ENCODE assay signal across 9 cellular contexts in the genomic region with DNA sequence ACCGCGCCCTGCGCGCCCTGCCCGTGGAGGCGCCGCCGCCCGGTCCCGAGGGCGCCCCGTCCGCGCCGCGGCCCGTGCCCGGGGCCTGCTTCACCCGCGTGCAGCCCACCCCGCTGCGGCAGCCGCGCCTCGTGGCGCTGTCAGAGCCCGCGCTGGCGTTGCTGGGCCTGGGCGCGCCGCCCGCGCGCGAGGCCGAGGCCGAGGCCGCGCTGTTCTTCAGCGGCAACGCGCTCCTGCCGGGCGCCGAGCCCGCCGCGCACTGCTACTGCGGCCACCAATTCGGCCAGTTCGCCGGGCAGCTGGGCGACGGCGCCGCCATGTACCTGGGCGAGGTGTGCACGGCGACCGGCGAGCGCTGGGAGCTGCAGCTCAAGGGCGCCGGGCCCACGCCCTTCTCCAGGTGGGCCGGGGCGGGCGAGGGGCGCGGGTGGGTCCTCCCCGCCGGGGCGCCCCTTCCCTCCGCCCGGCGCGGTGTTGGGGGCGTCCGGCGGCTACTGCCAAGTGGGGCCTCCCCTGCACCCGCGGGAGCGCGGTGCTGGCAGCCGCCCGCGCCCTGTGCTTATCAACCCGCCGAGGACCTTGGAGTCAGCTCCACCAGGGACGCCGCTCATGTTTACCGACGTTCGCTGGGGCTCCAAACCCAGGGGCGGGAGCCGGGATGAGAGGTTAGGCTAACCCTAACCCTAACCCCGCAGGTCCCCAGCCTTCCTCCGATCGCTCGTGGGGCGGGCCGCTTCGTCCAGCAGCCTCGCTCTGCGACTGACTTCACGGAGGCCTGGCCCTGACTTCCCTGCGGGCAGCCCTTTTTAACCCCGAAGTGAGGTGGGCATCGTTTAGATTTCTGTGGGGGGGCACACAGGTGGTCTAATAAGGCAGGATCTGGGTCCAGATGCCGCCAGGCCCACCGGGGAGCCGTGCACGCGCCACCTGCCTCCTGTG. TPM values are rescaled to one million over a fixed set of nuclear protein-coding genes. Genes with fewer than 3 reads are reported as not detected.
A peak's percentile ranks its signal among the peaks of the same experiment; 100 is the strongest.
DNase-seq lines count a peak whose midpoint lies in the region; ATAC-seq, FAIRE-seq and TF ChIP-seq lines count a peak whose summit lies in the region.
"Had no signal": no experiment of that assay in that cellular context is flagged by ENCODE, and none has a peak within 500 bp of the region (broad histone marks: within the 10 kb centered on the region; RNA-seq: fewer than 3 reads in every experiment).

No MANE protein-coding gene starts in this region.

- no peak for TF ChIP-seq POLR2A in endothelial cell of umbilical vein (IDR thresholded peaks at IDR 0.05; ENCODE audit: low read depth, low read length)

- ATAC-seq in HG02678 (IDR thresholded peaks at IDR 0.05; ENCODE audit: unreplicated experiment): peak; percentile 21
- peak; percentile 15 to 30 for ATAC-seq in naive B cell (ENCODE audit: low read depth in 2 of 2)

- peaks cover 20% of the 10 kb centered on the region for H3K4me1 ChIP-seq in endothelial cell of umbilical vein (ENCODE audit: control insufficient read depth, extremely low read depth, insufficient read depth, low read length)

- H3K9ac ChIP-seq in endothelial cell of umbilical vein (replicated peaks; ENCODE audit: extremely low read depth, insufficient read depth, low read length): peak overlapping the region; percentile 67

- no peaks in the 10 kb centered on the region for H3K9me1 ChIP-seq in endothelial cell of umbilical vein (replicated peaks; ENCODE audit: control insufficient read depth, extremely low read depth, insufficient read depth, low read length)

- H3K4me2 ChIP-seq in endothelial cell of umbilical vein (ENCODE audit: insufficient read depth, low read length): peak overlapping the region; percentile 94

- FAIRE-seq in endothelial cell of umbilical vein (lab: Jason Lieb, UNC): no peak
- FAIRE-seq: A204.1 had no signal

- H3K36me3 Mint-ChIP-seq in naive B cell: peaks cover 5 to 8% of the 10 kb centered on the region in 2 donors

- no peaks in the 10 kb centered on the region for H3K9me3 ChIP-seq in endothelial cell of umbilical vein (replicated peaks; ENCODE audit: control insufficient read depth, insufficient read depth, low read length)

- no peaks in the 10 kb centered on the region for H3K27me3 ChIP-seq in endothelial cell of umbilical vein (ENCODE audit: control insufficient read depth in 2 of 2, insufficient read depth in 2 of 2, low read length in 2 of 2)

- peak overlapping the region; percentile 86 to 97 (median 88) for H3K27ac Mint-ChIP-seq in naive B cell

- H3K4me3 ChIP-seq in endothelial cell of umbilical vein (replicated peaks in 1 of 3; ENCODE audit: insufficient read depth in 1 of 3, low read depth in 1 of 3, low read length in 3 of 3): peak overlapping the region; percentile 58 to 85 (median 73)

- intact Hi-C loops in endothelial cell of umbilical vein (cut with micrococcal nuclease): loop anchor here (2.0 to 10.0 kb wide), 3 partner anchors 15 to 227 kb away; no protein-coding TSS in a partner anchor

- no peak overlapping the region for H3K27ac ChIP-seq in endothelial cell of umbilical vein (ENCODE audit: insufficient read depth, low read depth, low read length)

- no peaks in the 10 kb centered on the region for H3K9me3 Mint-ChIP-seq in naive B cell

- H3K4me3 Mint-ChIP-seq in naive B cell: peak overlapping the region; percentile 79 to 93 (median 89)

- H4K20me1 ChIP-seq in endothelial cell of umbilical vein (replicated peaks; ENCODE audit: control insufficient read depth, extremely low read depth, insufficient read depth, low read length): no peaks in the 10 kb centered on the region

- peak overlapping the region; percentile 82 for H2AFZ ChIP-seq in endothelial cell of umbilical vein (ENCODE audit: low read depth, low read length)

- peaks cover 12 to 27% (median 26%) of the 10 kb centered on the region in 3 donors for H3K4me1 Mint-ChIP-seq in naive B cell

- no peak for TF ChIP-seq CTCF in endothelial cell of umbilical vein (IDR thresholded peaks at IDR 0.05; ENCODE audit: extremely low read depth in 1 of 2, insufficient read depth in 1 of 2, low read depth in 1 of 2, low read length in 2 of 2)

- BruUV-seq in endothelial cell of umbilical vein (replicated peaks; lab: Mats Ljungman, UMichigan): no TSS peak

- dilution Hi-C loops in endothelial cell of umbilical vein (cut with MboI; ENCODE audit: extremely low pct_ligation_motif_present, low sequenced_read_pairs): no loop called here

- POLR2A ChIA-PET in endothelial cell of umbilical vein (lab: Charles Lee): no interaction called here

- H3K79me2 ChIP-seq in endothelial cell of umbilical vein (ENCODE audit: control insufficient read depth, insufficient read depth, low read length): peaks cover 26% of the 10 kb centered on the region

- no peaks in the 10 kb centered on the region for H3K27me3 Mint-ChIP-seq in naive B cell

- peak; percentile 61 for DNase-seq in DMS 273 (lab: John Stamatoyannopoulos, UW; ENCODE audit: unreplicated experiment)
- no peak for DNase-seq in DMS 273 treated with DMSO at 0.1 percent for 48 hours (lab: John Stamatoyannopoulos, UW)
- peak; percentile 28 for DNase-seq in RKO (ENCODE audit: low spot score)
- DNase-seq in endothelial cell of umbilical vein (ENCODE audit: low read depth, low spot score): no peak
- DNase-seq in naive B cell: peak; percentile 51
- DNase-seq in cerebellum (ENCODE audit: low spot score): no peak
- no peak for DNase-seq in glomerular visceral epithelial cell (ENCODE audit: extremely low spot score)

- peaks cover 2 to 6% of the 10 kb centered on the region in 2 experiments for H3K36me3 ChIP-seq in endothelial cell of umbilical vein (ENCODE audit: control insufficient read depth in 2 of 2, extremely low read depth in 1 of 2, insufficient read depth in 2 of 2, low read length in 2 of 2)

- CTCF ChIA-PET in endothelial cell of umbilical vein (lab: Charles Lee): interaction anchor here (1.2 kb wide), 1 partner anchor 171 kb away, joined by 4 read pairs; no protein-coding TSS in a partner anchor

RNA-seq across cellular contexts. Expression of a gene that starts 0.6 kb away (rescaled TPM):
- total RNA-seq in endothelial cell of umbilical vein (24.1 and 28.0 TPM in 2 replicates), cerebellum (10.0 TPM)
- polyA plus RNA-seq in endothelial cell of umbilical vein (37.5 and 45.8 TPM in 2 replicates), naive B cell (ENCODE audit: low read depth in 6 of 6) (1 to 10 TPM; 2.9 to 6.8 (median 5.2) TPM)
- 17.7 and 23.1 TPM in 2 replicates for polyA plus RNA-seq in endothelial cell of umbilical vein (2011; cell fraction: cytosol; rRNA removed)
- polyA plus RNA-seq in endothelial cell of umbilical vein (2011; cell fraction: nucleus; rRNA removed): 82.2 and 94.2 TPM in 2 replicates
- polyA plus RNA-seq in endothelial cell of umbilical vein (2012): 13.8 and 16.8 TPM in 2 replicates
- polyA minus RNA-seq in endothelial cell of umbilical vein: 11.1 and 16.1 TPM in 2 replicates
- polyA minus RNA-seq in endothelial cell of umbilical vein (2011; cell fraction: cytosol; rRNA and poly(A)+ RNA removed): 9.7 TPM
- polyA minus RNA-seq in endothelial cell of umbilical vein (2011; cell fraction: nucleus; rRNA and poly(A)+ RNA removed): 11.9 and 16.8 TPM in 2 replicates

RNA-seq across cellular contexts. Expression of a gene that starts 15.7 kb away (rescaled TPM):
- total RNA-seq in endothelial cell of umbilical vein (46.8 and 48.9 TPM in 2 replicates), cerebellum (5.7 TPM)
- polyA plus RNA-seq in endothelial cell of umbilical vein (48.4 and 58.2 TPM in 2 replicates), naive B cell (ENCODE audit: low read depth in 6 of 6) (10 to 100 TPM in 5 of 6 donors, 1 to 10 TPM in 1; 9.4 to 22.6 (median 15.1) TPM)
- 30.5 and 40.0 TPM in 2 replicates for polyA plus RNA-seq in endothelial cell of umbilical vein (2011; cell fraction: cytosol; rRNA removed)
- polyA plus RNA-seq in endothelial cell of umbilical vein (2011; cell fraction: nucleus; rRNA removed): 153 and 173 TPM in 2 replicates
- polyA plus RNA-seq in endothelial cell of umbilical vein (2012): 33.6 and 37.7 TPM in 2 replicates
- polyA minus RNA-seq in endothelial cell of umbilical vein: 18.8 and 26.1 TPM in 2 replicates
- polyA minus RNA-seq in endothelial cell of umbilical vein (2011; cell fraction: cytosol; rRNA and poly(A)+ RNA removed): 23.2 TPM
- 18.4 and 27.3 TPM in 2 replicates for polyA minus RNA-seq in endothelial cell of umbilical vein (2011; cell fraction: nucleus; rRNA and poly(A)+ RNA removed)

RNA-seq across cellular contexts. Expression of a gene that starts 30.9 kb away (rescaled TPM):
- total RNA-seq in endothelial cell of umbilical vein (5.1 and 5.2 TPM in 2 replicates), cerebellum (2.7 TPM)
- polyA plus RNA-seq in endothelial cell of umbilical vein (2.5 and 3.1 TPM in 2 replicates), naive B cell (ENCODE audit: low read depth in 6 of 6) (under 1 TPM in 1 of 6 donors, not detected in 5; 0.08 TPM)
- polyA plus RNA-seq in endothelial cell of umbilical vein (2011; cell fraction: cytosol; rRNA removed): 1.2 and 2.2 TPM in 2 replicates
- polyA plus RNA-seq in endothelial cell of umbilical vein (2011; cell fraction: nucleus; rRNA removed): 4.7 and 4.9 TPM in 2 replicates
- polyA plus RNA-seq in endothelial cell of umbilical vein (2012): 3.2 and 3.4 TPM in 2 replicates
- 1.1 and 1.6 TPM in 2 replicates for polyA minus RNA-seq in endothelial cell of umbilical vein
- 1.3 TPM for polyA minus RNA-seq in endothelial cell of umbilical vein (2011; cell fraction: cytosol; rRNA and poly(A)+ RNA removed)
- 1.1 and 2.5 TPM in 2 replicates for polyA minus RNA-seq in endothelial cell of umbilical vein (2011; cell fraction: nucleus; rRNA and poly(A)+ RNA removed)

RNA-seq across cellular contexts. Expression of a gene that starts 43.4 kb away (rescaled TPM):
- total RNA-seq in endothelial cell of umbilical vein: 41.5 and 45.3 TPM in 2 replicates
- 33.1 and 42.7 TPM in 2 replicates for polyA plus RNA-seq in endothelial cell of umbilical vein
- polyA plus RNA-seq in endothelial cell of umbilical vein (2011; cell fraction: cytosol; rRNA removed): 7.6 and 13.4 TPM in 2 replicates
- polyA plus RNA-seq in endothelial cell of umbilical vein (2011; cell fraction: nucleus; rRNA removed): 261 and 282 TPM in 2 replicates
- polyA plus RNA-seq in endothelial cell of umbilical vein (2012): 19.7 and 24.2 TPM in 2 replicates
- polyA minus RNA-seq in endothelial cell of umbilical vein: 23.3 and 25.1 TPM in 2 replicates
- 5.6 TPM for polyA minus RNA-seq in endothelial cell of umbilical vein (2011; cell fraction: cytosol; rRNA and poly(A)+ RNA removed)
- 38.8 and 57.6 TPM in 2 replicates for polyA minus RNA-seq in endothelial cell of umbilical vein (2011; cell fraction: nucleus; rRNA and poly(A)+ RNA removed)
- polyA plus RNA-seq in naive B cell (ENCODE audit: low read depth in 6 of 6): 10 to 100 TPM; 11.6 to 23.2 (median 14.2) TPM
- total RNA-seq in cerebellum: 41.3 TPM

RNA-seq across cellular contexts. Expression of a gene that starts 49.6 kb away (rescaled TPM):
- total RNA-seq in endothelial cell of umbilical vein (42.4 and 47.0 TPM in 2 replicates), cerebellum (12.9 TPM)
- polyA plus RNA-seq in endothelial cell of umbilical vein (32.6 and 38.3 TPM in 2 replicates), naive B cell (ENCODE audit: low read depth in 6 of 6) (1 to 10 TPM; 4.6 to 8.2 (median 6.3) TPM)
- 5.5 and 8.8 TPM in 2 replicates for polyA plus RNA-seq in endothelial cell of umbilical vein (2011; cell fraction: cytosol; rRNA removed)
- 193 and 224 TPM in 2 replicates for polyA plus RNA-seq in endothelial cell of umbilical vein (2011; cell fraction: nucleus; rRNA removed)
- 22.9 and 34.1 TPM in 2 replicates for polyA plus RNA-seq in endothelial cell of umbilical vein (2012)
- 15.7 and 19.6 TPM in 2 replicates for polyA minus RNA-seq in endothelial cell of umbilical vein
- polyA minus RNA-seq in endothelial cell of umbilical vein (2011; cell fraction: cytosol; rRNA and poly(A)+ RNA removed): 5.1 TPM
- 30.4 and 61.3 TPM in 2 replicates for polyA minus RNA-seq in endothelial cell of umbilical vein (2011; cell fraction: nucleus; rRNA and poly(A)+ RNA removed)

Comparison
In these comparisons a context has a peak if more than half of its experiments do, and no peak if none do; other contexts are left out.
1. DNase-seq: peak in DMS 273 (single experiment), RKO (single experiment) and naive B cell (single experiment); none in DMS 273 treated with DMSO at 0.1 percent for 48 hours (single experiment), endothelial cell of umbilical vein (single experiment), cerebellum (single experiment) and glomerular visceral epithelial cell (single experiment).